In the genomic region with DNA sequence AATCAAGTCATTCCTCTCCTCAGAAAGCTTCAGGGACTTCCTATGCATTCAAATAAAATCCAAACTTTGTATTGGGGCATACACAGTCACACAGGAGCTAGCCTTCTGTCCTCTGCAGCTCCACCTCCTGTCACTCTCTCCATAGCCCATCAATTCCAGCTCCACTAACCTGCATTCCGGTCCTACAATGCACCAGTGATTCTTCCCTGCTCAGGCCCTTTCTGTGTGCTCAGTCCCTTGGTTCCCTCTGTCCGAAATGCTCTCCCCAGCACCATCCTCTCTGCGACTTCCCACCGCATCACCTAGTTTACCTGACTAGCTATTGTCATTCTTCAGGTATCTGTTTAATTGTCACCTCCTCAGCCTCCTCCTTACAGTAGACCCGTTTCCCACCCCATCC, we compare ENCODE assay signal across 14 cellular contexts.
"Had no signal": no experiment of that assay in that cellular context is flagged by ENCODE, and none has a peak within 500 bp of the region (broad histone marks: within the 10 kb centered on the region; RNA-seq: fewer than 3 reads in every experiment).

No MANE protein-coding gene starts in this region.

- H3K27ac ChIP-seq: breast epithelium, WERI-Rb-1 had no signal

- H3K27ac Mint-ChIP-seq: activated CD8-positive, alpha-beta T cell treated with anti-CD3 and anti-CD28 coated beads, Interleukin-2, amount 10 ng/mL, durations not matched to agents 7 days and 5 days; naive thymus-derived CD8-positive, alpha-beta T cell had no signal

- H3K4me1 Mint-ChIP-seq: naive thymus-derived CD8-positive, alpha-beta T cell had no signal

- DNase-seq: activated CD4-positive, alpha-beta T cell treated with anti-CD3 and anti-CD28 coated beads for 4 hours; activated CD8-positive, alpha-beta memory T cell treated with anti-CD3 and anti-CD28 coated beads, Interleukin-2, amount 50 U/mL, for 48 hours; activated CD8-positive, alpha-beta T cell treated with anti-CD3 and anti-CD28 coated beads, Interleukin-2, amount 10 ng/mL, durations not matched to agents 7 days and 5 days; aorta; mammary epithelial cell; naive thymus-derived CD8-positive, alpha-beta T cell; occipital lobe; stimulated activated CD4-positive, alpha-beta T cell treated with anti-CD3 and anti-CD28 coated beads, Interleukin-12 subunit alpha, Interleukin-12 subunit beta, amount 100 ng/mL, for 4 hours; stimulated activated CD4-positive, alpha-beta T cell treated with anti-CD3 and anti-CD28 coated beads, Interleukin-2, amount 100 ng/mL, for 48 hours; stimulated activated naive CD4-positive, alpha-beta T cell treated with Interleukin-2 at 50 U/mL for 16 hours; WERI-Rb-1 had no signal

- H3K4me3 Mint-ChIP-seq: activated CD8-positive, alpha-beta T cell treated with anti-CD3 and anti-CD28 coated beads, Interleukin-2, amount 10 ng/mL, durations not matched to agents 7 days and 5 days; naive thymus-derived CD8-positive, alpha-beta T cell had no signal

- H3K4me3 ChIP-seq: breast epithelium, mucosa of descending colon had no signal

- H3K4me1 ChIP-seq: breast epithelium had no signal

- H3K9me3 ChIP-seq: breast epithelium, mucosa of descending colon had no signal

- H3K36me3 ChIP-seq: breast epithelium, WERI-Rb-1 had no signal

- H3K36me3 Mint-ChIP-seq: naive thymus-derived CD8-positive, alpha-beta T cell had no signal

- ATAC-seq: activated CD8-positive, alpha-beta T cell treated with anti-CD3 and anti-CD28 coated beads, Interleukin-2, amount 10 ng/mL, durations not matched to agents 7 days and 5 days; left lobe of liver; naive thymus-derived CD8-positive, alpha-beta T cell had no signal

- H3K27me3 ChIP-seq: breast epithelium had no signal
